23 cellular contexts compared by ENCODE assay signal in the genomic region with DNA sequence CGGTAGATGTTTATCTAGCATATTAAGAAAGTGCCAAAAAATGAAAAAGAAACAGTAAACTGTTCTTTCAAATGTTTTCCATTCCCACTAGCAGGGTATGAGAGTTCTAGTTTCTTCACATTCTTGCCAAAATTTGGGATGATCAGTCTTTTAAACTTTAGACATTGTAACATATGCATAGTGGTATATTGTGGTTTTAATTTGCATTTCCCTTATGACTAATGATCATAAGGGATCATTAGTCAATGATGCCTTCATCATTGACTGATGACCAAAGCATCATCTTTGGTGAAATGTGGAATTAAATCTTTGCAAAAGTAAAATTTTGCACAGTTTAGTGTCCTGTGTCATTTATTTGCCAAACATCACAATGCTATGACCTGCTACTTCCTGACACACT.
"Had no signal": no experiment of that assay in that cellular context is flagged by ENCODE, and none has a peak within 500 bp of the region (broad histone marks: within the 10 kb centered on the region; RNA-seq: fewer than 3 reads in every experiment).

No MANE protein-coding gene starts in this region.

- H3K27me3 ChIP-seq: adrenal gland, gastroesophageal sphincter, heart right ventricle, left lung, tibial artery, uterus had no signal

- H3K27ac Mint-ChIP-seq: activated naive CD4-positive, alpha-beta T cell treated with anti-CD3 and anti-CD28 coated beads, Interleukin-2, amount 50 U/mL, for 72 hours; activated T-helper 1 cell treated with anti-CD3 and anti-CD28 coated beads, Interleukin-12 subunit alpha, Interleukin-12 subunit beta, Interleukin-2, Interleukin-4 antibody, amounts not matched to agents 30 ng/mL and 10 ng/mL and 1 ng/mL, durations not matched to agents 14 hours and 24 hours and 36 hours; nephron progenitor cell; progenitor cell of endocrine pancreas had no signal

- H3K4me3 ChIP-seq: adrenal gland, gastroesophageal sphincter, heart right ventricle, left lung, tibial artery, uterus had no signal

- H3K27ac ChIP-seq: adrenal gland, gastroesophageal sphincter, heart right ventricle, left lung, tibial artery, uterus, WERI-Rb-1 had no signal

- H3K4me1 ChIP-seq: adrenal gland, gastroesophageal sphincter, tibial artery, uterus had no signal

- H3K36me3 ChIP-seq: adrenal gland, gastroesophageal sphincter, heart right ventricle, left lung, tibial artery, uterus, WERI-Rb-1 had no signal

- H3K4me1 Mint-ChIP-seq: nephron progenitor cell had no signal

- DNase-seq: activated CD4-positive, alpha-beta T cell treated with anti-CD3 and anti-CD28 coated beads, Interleukin-2, amount 50 U/mL, for 48 hours; activated gamma-delta T cell treated with Interleukin-2 at 50 U/mL for 16 hours; activated T-cell treated with anti-CD3 and anti-CD28 coated beads for 4 hours; adrenal gland; cerebellar nuclear complex; effector CD4-positive, alpha-beta T cell; heart right ventricle; left lung; midbrain; nephron progenitor cell; nucleus accumbens; stimulated activated CD4-positive, alpha-beta T cell treated with anti-CD3 and anti-CD28 coated beads, Interleukin-12 subunit alpha, Interleukin-12 subunit beta, amount 100 ng/mL, for 4 hours; stimulated activated CD4-positive, alpha-beta T cell treated with anti-CD3 and anti-CD28 coated beads, Interleukin-1b, Interleukin-23, amount 100 ng/mL, for 48 hours; stimulated activated CD8-positive, alpha-beta memory T cell treated with anti-CD3 and anti-CD28 coated beads, Interleukin-4, amount 100 ng/mL, for 48 hours; stimulated activated naive CD8-positive, alpha-beta T cell treated with anti-CD3 and anti-CD28 coated beads, Interleukin-15, Interleukin-2, amounts not matched to agents 100 U/mL and 50 U/mL, for 24 hours; substantia nigra; tibial artery; uterus; WERI-Rb-1 had no signal

- H3K4me3 Mint-ChIP-seq: activated T-helper 1 cell treated with anti-CD3 and anti-CD28 coated beads, Interleukin-12 subunit alpha, Interleukin-12 subunit beta, Interleukin-2, Interleukin-4 antibody, amounts not matched to agents 30 ng/mL and 10 ng/mL and 1 ng/mL, durations not matched to agents 14 hours and 24 hours and 36 hours; nephron progenitor cell had no signal

- H3K9me3 ChIP-seq: adrenal gland, gastroesophageal sphincter, tibial artery, uterus had no signal
